ENCODE assay signal across 33 cellular contexts in genomic region chr21:41771625-41771945, GRCh38. TPM values are rescaled to one million over a fixed set of nuclear protein-coding genes. Genes with fewer than 3 reads are reported as not detected.
"Had no signal": no experiment of that assay in that cellular context is flagged by ENCODE, and none has a peak within 500 bp of the region (broad histone marks: within the 10 kb centered on the region; RNA-seq: fewer than 3 reads in every experiment).

No MANE protein-coding gene starts in this region.

- H3K27ac Mint-ChIP-seq: activated B cell treated with CpG ODN at 0.5 μM for 24 hours; activated CD8-positive, alpha-beta T cell treated with anti-CD3 and anti-CD28 coated beads for 36 hours; activated naive CD8-positive, alpha-beta T cell treated with anti-CD3 and anti-CD28 coated beads for 36 hours; activated naive CD8-positive, alpha-beta T cell treated with anti-CD3 and anti-CD28 coated beads, Interleukin-2, amount 50 U/mL, for 24 hours; activated T-helper 2 cell treated with anti-CD3 and anti-CD28 coated beads, Interferon-gamma antibody, Interleukin-2, Interleukin-4, amounts not matched to agents 10 μg/mL and 5 μg/mL and 100 μg/mL, durations not matched to agents 14 hours and 24 hours and 36 hours; effector memory CD8-positive, alpha-beta T cell; T-helper 17 cell; T-helper 2 cell treated with Interferon-gamma antibody and Interleukin-4, amounts not matched to agents 5 μg/mL and 100 μg/mL, for 36 hours had no signal

- H3K27ac ChIP-seq: adrenal gland, body of pancreas, epithelial cell of prostate, esophagus squamous epithelium, gastroesophageal sphincter, heart right ventricle had no signal

- H3K9me3 ChIP-seq: adrenal gland, body of pancreas, esophagus squamous epithelium, gastroesophageal sphincter, heart right ventricle had no signal

- H3K36me3 ChIP-seq: adrenal gland, esophagus squamous epithelium, gastroesophageal sphincter, heart right ventricle, WERI-Rb-1 had no signal

- H3K27me3 ChIP-seq: body of pancreas had no signal

- ATAC-seq: activated CD4-positive, CD25-positive, alpha-beta regulatory T cell treated with anti-CD3 and anti-CD28 coated beads, Interleukin-2, amount 50 U/mL, for 24 hours; activated CD8-positive, alpha-beta T cell treated with anti-CD3 and anti-CD28 coated beads for 36 hours; activated naive CD8-positive, alpha-beta T cell treated with anti-CD3 and anti-CD28 coated beads, Interleukin-2, amount 50 U/mL, for 24 hours; activated T-cell treated with anti-CD3 and anti-CD28 coated beads, Interleukin-2, amount 50 U/mL, for 4 hours; body of pancreas; effector memory CD8-positive, alpha-beta T cell; gastroesophageal sphincter; heart right ventricle; T-helper 17 cell had no signal

- H3K4me3 Mint-ChIP-seq: activated B cell treated with CpG ODN at 0.5 μM for 24 hours; activated CD8-positive, alpha-beta T cell treated with anti-CD3 and anti-CD28 coated beads for 36 hours; activated naive CD8-positive, alpha-beta T cell treated with anti-CD3 and anti-CD28 coated beads for 36 hours; activated naive CD8-positive, alpha-beta T cell treated with anti-CD3 and anti-CD28 coated beads, Interleukin-2, amount 50 U/mL, for 24 hours; activated T-cell treated with anti-CD3 and anti-CD28 coated beads, Interleukin-2, amount 50 U/mL, for 4 hours; effector memory CD8-positive, alpha-beta T cell; T-helper 17 cell; T-helper 2 cell treated with Interferon-gamma antibody and Interleukin-4, amounts not matched to agents 5 μg/mL and 100 μg/mL, for 36 hours had no signal

- DNase-seq: activated B cell treated with CpG ODN at 0.5 μM for 24 hours; activated CD4-positive, alpha-beta T cell treated with anti-CD3 and anti-CD28 coated beads for 48 hours; activated CD4-positive, alpha-beta T cell treated with anti-CD3 and anti-CD28 coated beads, Interleukin-2, amount 50 U/mL, for 1 hour; activated CD4-positive, alpha-beta T cell treated with anti-CD3 and anti-CD28 coated beads, Interleukin-2, amount 50 U/mL, for 48 hours; activated CD8-positive, alpha-beta memory T cell treated with anti-CD3 and anti-CD28 coated beads for 24 hours; activated CD8-positive, alpha-beta T cell treated with anti-CD3 and anti-CD28 coated beads for 36 hours; activated gamma-delta T cell treated with Interleukin-2 at 50 U/mL for 16 hours; activated naive CD4-positive, alpha-beta T cell treated with anti-CD3 and anti-CD28 coated beads, Interleukin-2, amount 50 U/mL, for 16 hours; activated naive CD4-positive, alpha-beta T cell treated with Interleukin-2 at 50 U/mL for 16 hours; activated naive CD8-positive, alpha-beta T cell treated with anti-CD3 and anti-CD28 coated beads for 36 hours; activated naive CD8-positive, alpha-beta T cell treated with anti-CD3 and anti-CD28 coated beads, Interleukin-2, amount 50 U/mL, for 24 hours; activated T-cell treated with anti-CD3 and anti-CD28 coated beads, Interleukin-2, amount 50 U/mL, for 4 hours; adrenal gland; amygdala; body of pancreas; caudate nucleus; cortex of kidney; dermis blood vessel endothelial cell; effector CD4-positive, alpha-beta T cell; effector memory CD8-positive, alpha-beta T cell; esophagus squamous epithelium; foreskin melanocyte; heart right ventricle; T-helper 1 cell; T-helper 17 cell; T1000; WERI-Rb-1 had no signal

- H3K36me3 Mint-ChIP-seq: activated naive CD8-positive, alpha-beta T cell treated with anti-CD3 and anti-CD28 coated beads for 36 hours had no signal

- H3K9me3 Mint-ChIP-seq: activated B cell treated with CpG ODN at 0.5 μM for 24 hours; activated CD8-positive, alpha-beta T cell treated with anti-CD3 and anti-CD28 coated beads for 36 hours; activated naive CD8-positive, alpha-beta T cell treated with anti-CD3 and anti-CD28 coated beads, Interleukin-2, amount 50 U/mL, for 24 hours; activated T-cell treated with anti-CD3 and anti-CD28 coated beads, Interleukin-2, amount 50 U/mL, for 4 hours; activated T-helper 2 cell treated with anti-CD3 and anti-CD28 coated beads, Interferon-gamma antibody, Interleukin-2, Interleukin-4, amounts not matched to agents 10 μg/mL and 5 μg/mL and 100 μg/mL, durations not matched to agents 14 hours and 24 hours and 36 hours; effector memory CD8-positive, alpha-beta T cell; T-helper 2 cell treated with Interferon-gamma antibody and Interleukin-4, amounts not matched to agents 5 μg/mL and 100 μg/mL, for 36 hours had no signal

- H3K4me3 ChIP-seq: adrenal gland, body of pancreas, esophagus squamous epithelium, gastroesophageal sphincter, heart right ventricle had no signal

RNA-seq across cellular contexts. Expression of gene RIPK4, which starts 4.7 kb away (rescaled TPM):
- total RNA-seq: activated T-helper 2 cell treated with anti-CD3 and anti-CD28 coated beads, Interferon-gamma antibody, Interleukin-2, Interleukin-4, amounts not matched to agents 10 μg/mL and 5 μg/mL and 100 μg/mL, durations not matched to agents 14 hours and 24 hours and 36 hours; fibroblast of villous mesenchyme had no signal
